Comparison of ENCODE assay signal across 14 cellular contexts in the genomic region with DNA sequence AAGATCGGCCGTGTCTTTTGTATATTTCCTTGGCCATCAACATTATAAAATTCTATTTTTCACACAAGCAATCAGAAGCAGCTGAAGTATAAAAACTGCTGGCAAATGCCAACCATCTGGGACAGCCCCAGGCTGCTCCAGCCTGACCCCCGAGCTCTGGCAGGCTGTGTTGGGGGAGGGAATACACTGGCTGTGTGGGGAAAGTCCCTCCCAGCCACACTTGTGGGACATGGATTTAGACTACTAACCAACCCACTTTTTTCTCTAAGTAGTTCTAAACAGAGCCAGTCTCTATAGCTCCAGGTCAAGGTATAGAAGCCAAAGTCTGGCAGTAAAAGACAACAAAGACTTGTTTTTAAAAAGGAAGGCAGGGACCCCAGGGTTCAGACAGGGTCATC. TPM values are rescaled to one million over a fixed set of nuclear protein-coding genes. Genes with fewer than 3 reads are reported as not detected.
DNase-seq lines count a peak whose midpoint lies in the region; ATAC-seq and TF ChIP-seq lines count a peak whose summit lies in the region.
"Had no signal": no experiment of that assay in that cellular context is flagged by ENCODE, and none has a peak within 500 bp of the region (broad histone marks: within the 10 kb centered on the region; RNA-seq: fewer than 3 reads in every experiment).

No MANE protein-coding gene starts in this region.

- H3K27ac Mint-ChIP-seq in brain (peak overlapping the region; percentile 84 to 98 (median 93)), H9 (no peak overlapping the region; a peak in 1 of 7 replicates)
- H3K27ac Mint-ChIP-seq in stimulated activated naive CD8-positive, alpha-beta T cell treated with anti-CD3 and anti-CD28 coated beads, Interleukin-15, Interleukin-2, amounts not matched to agents 100 ng/mL and 50 ng/mL, for 24 hours: peak overlapping the region; percentile 14
- H3K27ac Mint-ChIP-seq: stimulated activated effector memory CD8-positive, alpha-beta T cell treated with anti-CD3 and anti-CD28 coated beads, Interleukin-12 subunit alpha, Interleukin-12 subunit beta, amount 100 ng/mL, for 72 hours had no signal

- no CpG with 5 or more reads among the region's 3 CpGs for WGBS in H9 (ENCODE audit: extremely low coverage, insufficient read length, low lambda C conversion rate)

- H3K4me1 ChIP-seq in H9 (ENCODE audit: insufficient read depth, low read length): no peaks in the 10 kb centered on the region

- no peak overlapping the region for H4K91ac ChIP-seq in H9 (ENCODE audit: insufficient read length, low read depth, low read length)

- H2AFZ ChIP-seq in H9 (ENCODE audit: low read length): no peak overlapping the region

- H3K79me2 ChIP-seq in H9 (ENCODE audit: insufficient read depth, low read length): no peaks in the 10 kb centered on the region

- H3K36me3 Mint-ChIP-seq in brain: peaks cover 25% of the 10 kb centered on the region
- H3K36me3 Mint-ChIP-seq in stimulated activated naive CD8-positive, alpha-beta T cell treated with anti-CD3 and anti-CD28 coated beads, Interleukin-15, Interleukin-2, amounts not matched to agents 100 ng/mL and 50 ng/mL, for 24 hours (ENCODE audit: low read depth): peaks cover 13% of the 10 kb centered on the region
- H3K36me3 Mint-ChIP-seq in H9 (ENCODE audit: insufficient read depth in 1 of 3, low read depth in 3 of 3): peaks cover 2 to 19% (median 17%) of the 10 kb centered on the region in 3 experiments; a peak in 5 of 7 replicates

- no peaks in the 10 kb centered on the region for H3K9me3 Mint-ChIP-seq in brain
- no peaks in the 10 kb centered on the region for H3K9me3 Mint-ChIP-seq in stimulated activated naive CD8-positive, alpha-beta T cell treated with anti-CD3 and anti-CD28 coated beads, Interleukin-15, Interleukin-2, amounts not matched to agents 100 ng/mL and 50 ng/mL, for 24 hours
- no peaks in the 10 kb centered on the region for H3K9me3 Mint-ChIP-seq in H9
- H3K9me3 Mint-ChIP-seq: stimulated activated effector memory CD8-positive, alpha-beta T cell treated with anti-CD3 and anti-CD28 coated beads, Interleukin-12 subunit alpha, Interleukin-12 subunit beta, amount 100 ng/mL, for 72 hours had no signal

- H3K14ac ChIP-seq in H9 (ENCODE audit: insufficient read depth, low read length): no peak overlapping the region

- no peak overlapping the region for H2BK20ac ChIP-seq in H9 (ENCODE audit: low read depth, low read length, poor library complexity, severe bottlenecking)

- no peaks in the 10 kb centered on the region for H3K27me3 ChIP-seq in H9 (ENCODE audit: insufficient read depth, low read length)

- no peaks in the 10 kb centered on the region for H4K20me1 ChIP-seq in H9 (ENCODE audit: control insufficient read depth, insufficient read depth, insufficient read length)

- H3T11ph ChIP-seq in H9 (ENCODE audit: low read length): no peak overlapping the region

- H2AK5ac ChIP-seq in H9 (ENCODE audit: insufficient read length, low read length): no peak overlapping the region

- H3K27me3 Mint-ChIP-seq in brain: no peaks in the 10 kb centered on the region
- no peaks in the 10 kb centered on the region for H3K27me3 Mint-ChIP-seq in stimulated activated naive CD8-positive, alpha-beta T cell treated with anti-CD3 and anti-CD28 coated beads, Interleukin-15, Interleukin-2, amounts not matched to agents 100 ng/mL and 50 ng/mL, for 24 hours
- H3K27me3 Mint-ChIP-seq in H9 (ENCODE audit: low read depth): no peaks in the 10 kb centered on the region

- H2BK120ac ChIP-seq in H9 (ENCODE audit: low read depth, low read length, poor library complexity, severe bottlenecking): no peak overlapping the region

- no peak overlapping the region for H2BK12ac ChIP-seq in H9 (ENCODE audit: insufficient read length, low read depth, low read length)

- peaks cover 86% of the 10 kb centered on the region for H3K4me1 Mint-ChIP-seq in brain
- peaks cover 37% of the 10 kb centered on the region for H3K4me1 Mint-ChIP-seq in stimulated activated naive CD8-positive, alpha-beta T cell treated with anti-CD3 and anti-CD28 coated beads, Interleukin-15, Interleukin-2, amounts not matched to agents 100 ng/mL and 50 ng/mL, for 24 hours (ENCODE audit: low read depth)
- peaks cover 10 to 12% of the 10 kb centered on the region in 2 experiments for H3K4me1 Mint-ChIP-seq in H9

- H3K27ac ChIP-seq in H9 (ENCODE audit: insufficient read length, low read depth, low read length): no peak overlapping the region

- H3K9ac ChIP-seq in H9 (ENCODE audit: extremely low read depth, insufficient read length, low read length): no peak overlapping the region

- no peak overlapping the region for H4K8ac ChIP-seq in H9 (replicated peaks; ENCODE audit: insufficient read length, low read depth, low read length)

- no peak overlapping the region for H3K18ac ChIP-seq in H9 (ENCODE audit: insufficient read length, low read depth, low read length)

- H3K4me2 ChIP-seq in H9 (ENCODE audit: insufficient read depth, insufficient read length, low read length): no peak overlapping the region

- H3K4me3 Mint-ChIP-seq in brain (peak overlapping the region; percentile 23 to 66 (median 48)), H9 (no peak overlapping the region)
- H3K4me3 Mint-ChIP-seq in stimulated activated naive CD8-positive, alpha-beta T cell treated with anti-CD3 and anti-CD28 coated beads, Interleukin-15, Interleukin-2, amounts not matched to agents 100 ng/mL and 50 ng/mL, for 24 hours: no peak overlapping the region
- H3K4me3 Mint-ChIP-seq: stimulated activated effector memory CD8-positive, alpha-beta T cell treated with anti-CD3 and anti-CD28 coated beads, Interleukin-12 subunit alpha, Interleukin-12 subunit beta, amount 100 ng/mL, for 72 hours had no signal

- TF ChIP-seq CTCF in brain (conservative IDR thresholded peaks at IDR 0.05) (no peak), H9 (conservative IDR thresholded peaks at IDR 0.05) (no peak)

- H3K79me1 ChIP-seq in H9 (ENCODE audit: insufficient read depth, low read depth, low read length, poor library complexity, severe bottlenecking): no peaks in the 10 kb centered on the region

- no peak overlapping the region for H3K4ac ChIP-seq in H9 (ENCODE audit: low read depth, low read length)

- H3K23me2 ChIP-seq in H9 (ENCODE audit: insufficient read length, low read depth, low read length, poor library complexity, severe bottlenecking): no peaks in the 10 kb centered on the region

- H2BK5ac ChIP-seq in H9 (ENCODE audit: insufficient read length, low read length): no peak overlapping the region

- H3K9me3 ChIP-seq in H9 (ENCODE audit: control insufficient read depth, low read depth, low read length): no peaks in the 10 kb centered on the region

- H4K5ac ChIP-seq in H9 (ENCODE audit: insufficient read length, low read depth, low read length): no peak overlapping the region

- no peak overlapping the region for H3K56ac ChIP-seq in H9 (ENCODE audit: insufficient read length, low read depth, low read length)

- no peak overlapping the region for H2BK15ac ChIP-seq in H9 (ENCODE audit: low read depth, low read length)

- peak; percentile 63 for DNase-seq in M059J (ENCODE audit: low read depth)
- no peak for DNase-seq in left lobe of liver (ENCODE audit: low spot score)
- DNase-seq in H9: no peak
- no peak for DNase-seq in RKO (ENCODE audit: low spot score)
- DNase-seq in SHP77 treated with DMSO at 0.1 percent for 48 hours (lab: John Stamatoyannopoulos, UW): no peak
- DNase-seq: effector memory CD4-positive, alpha-beta T cell; GF-D8; NCI-H226; T-helper 2 cell had no signal

- peak; percentile 34 for ATAC-seq in left lobe of liver
- no peak for ATAC-seq in GM18868 (IDR thresholded peaks at IDR 0.05; ENCODE audit: unreplicated experiment)
- ATAC-seq: stimulated activated effector memory CD8-positive, alpha-beta T cell treated with anti-CD3 and anti-CD28 coated beads, Interleukin-12 subunit alpha, Interleukin-12 subunit beta, amount 100 ng/mL, for 72 hours had no signal

- H3K23ac ChIP-seq in H9 (ENCODE audit: insufficient read length, low read depth, low read length): no peak overlapping the region

RNA-seq across cellular contexts. Expression of a gene that starts 13.6 kb away (rescaled TPM):
- 8.9 and 15.4 TPM in 2 replicates for total RNA-seq in M059J (2014; rRNA removed; shearing (Covaris generic))
- 11.1 TPM for polyA plus RNA-seq in brain (ENCODE audit: insufficient read depth, low read depth, low replicate concordance)
- total RNA-seq in left lobe of liver: 15.7 TPM
- 19.9 and 25.2 TPM in 2 replicates for total RNA-seq in H9 (2021)

RNA-seq across cellular contexts. Expression of a gene that starts 13.7 kb away (rescaled TPM):
- total RNA-seq in M059J (2014; rRNA removed; shearing (Covaris generic)): 20.3 and 22.3 TPM in 2 replicates
- polyA plus RNA-seq in brain (ENCODE audit: insufficient read depth, low read depth, low replicate concordance): 65.2 TPM
- total RNA-seq in left lobe of liver: 121 TPM
- total RNA-seq in H9 (2021): 38.6 and 42.3 TPM in 2 replicates

RNA-seq across cellular contexts. Expression of a gene that starts 36.1 kb away (rescaled TPM):
- not detected in 2 replicates for total RNA-seq in M059J (2014; rRNA removed; shearing (Covaris generic))
- polyA plus RNA-seq in brain (ENCODE audit: insufficient read depth, low read depth, low replicate concordance): 28.3 TPM
- total RNA-seq in left lobe of liver: not detected
- total RNA-seq in H9 (2021): 0.11 and 0.26 TPM in 2 replicates
- total RNA-seq: HT1080 had no signal

Comparison
In these comparisons a context has a peak if more than half of its experiments do, and no peak if none do; other contexts are left out.
1. H3K27ac Mint-ChIP-seq: peak in brain (5 of 5) and stimulated activated naive CD8-positive, alpha-beta T cell treated with anti-CD3 and anti-CD28 coated beads, Interleukin-15, Interleukin-2, amounts not matched to agents 100 ng/mL and 50 ng/mL, for 24 hours (single experiment); none in H9 (0 of 3).
2. H3K4me3 Mint-ChIP-seq: peak in brain (5 of 5); none in stimulated activated naive CD8-positive, alpha-beta T cell treated with anti-CD3 and anti-CD28 coated beads, Interleukin-15, Interleukin-2, amounts not matched to agents 100 ng/mL and 50 ng/mL, for 24 hours (single experiment) and H9 (0 of 2).